In genomic region chr2:218075975-218076811, GRCh38 we compare ENCODE assay signal across 20 cellular contexts. TPM values are rescaled to one million over a fixed set of nuclear protein-coding genes. Genes with fewer than 3 reads are reported as not detected.
"Had no signal": no experiment of that assay in that cellular context is flagged by ENCODE, and none has a peak within 500 bp of the region (broad histone marks: within the 10 kb centered on the region; RNA-seq: fewer than 3 reads in every experiment).

No MANE protein-coding gene starts in this region.

- H3K36me3 Mint-ChIP-seq: activated naive CD8-positive, alpha-beta T cell treated with anti-CD3 and anti-CD28 coated beads, Interleukin-2, amount 10 ng/mL, durations not matched to agents 7 days and 5 days; memory B cell; stimulated activated naive B cell treated with anti-CD40 and anti-IgM and Interleukin-4, amounts not matched to agents 10 μg/mL and 1 μg/mL and 100 μg/mL, for 72 hours had no signal

- DNase-seq: activated CD4-positive, alpha-beta T cell treated with anti-CD3 and anti-CD28 coated beads for 4 hours; activated CD8-positive, alpha-beta memory T cell treated with anti-CD3 and anti-CD28 coated beads, Interleukin-2, amount 50 U/mL, for 48 hours; activated CD8-positive, alpha-beta T cell treated with anti-CD3 and anti-CD28 coated beads, Interleukin-2, amount 10 ng/mL, durations not matched to agents 7 days and 5 days; activated naive CD8-positive, alpha-beta T cell treated with anti-CD3 and anti-CD28 coated beads, Interleukin-2, amount 10 ng/mL, durations not matched to agents 7 days and 5 days; aorta; stimulated activated CD4-positive, alpha-beta T cell treated with anti-CD3 and anti-CD28 coated beads, Interleukin-2, amount 100 ng/mL, for 24 hours; stimulated activated naive B cell treated with anti-CD40 and anti-IgM and Interleukin-4, amounts not matched to agents 10 μg/mL and 1 μg/mL and 100 μg/mL, for 72 hours; WERI-Rb-1 had no signal

- H3K27ac Mint-ChIP-seq: activated CD8-positive, alpha-beta T cell treated with anti-CD3 and anti-CD28 coated beads, Interleukin-2, amount 10 ng/mL, durations not matched to agents 7 days and 5 days; activated naive CD8-positive, alpha-beta T cell treated with anti-CD3 and anti-CD28 coated beads, Interleukin-2, amount 10 ng/mL, durations not matched to agents 7 days and 5 days; memory B cell; nephron; stimulated activated naive B cell treated with anti-CD40 and anti-IgM and Interleukin-4, amounts not matched to agents 10 μg/mL and 1 μg/mL and 100 μg/mL, for 72 hours had no signal

- H3K4me1 ChIP-seq: breast epithelium, prostate gland, right lobe of liver, suprapubic skin, upper lobe of left lung had no signal

- ATAC-seq: activated CD8-positive, alpha-beta T cell treated with anti-CD3 and anti-CD28 coated beads, Interleukin-2, amount 10 ng/mL, durations not matched to agents 7 days and 5 days; esophagus mucosa; left lobe of liver; stimulated activated naive B cell treated with anti-CD40 and anti-IgM and Interleukin-4, amounts not matched to agents 10 μg/mL and 1 μg/mL and 100 μg/mL, for 72 hours had no signal

- H3K4me3 Mint-ChIP-seq: activated CD8-positive, alpha-beta T cell treated with anti-CD3 and anti-CD28 coated beads, Interleukin-2, amount 10 ng/mL, durations not matched to agents 7 days and 5 days; activated naive CD8-positive, alpha-beta T cell treated with anti-CD3 and anti-CD28 coated beads, Interleukin-2, amount 10 ng/mL, durations not matched to agents 7 days and 5 days; memory B cell; nephron; stimulated activated naive B cell treated with anti-CD40 and anti-IgM and Interleukin-4, amounts not matched to agents 10 μg/mL and 1 μg/mL and 100 μg/mL, for 72 hours had no signal

- H3K27me3 ChIP-seq: breast epithelium, right lobe of liver, upper lobe of left lung had no signal

- H3K9me3 Mint-ChIP-seq: activated naive CD8-positive, alpha-beta T cell treated with anti-CD3 and anti-CD28 coated beads, Interleukin-2, amount 10 ng/mL, durations not matched to agents 7 days and 5 days; memory B cell; nephron; stimulated activated naive B cell treated with anti-CD40 and anti-IgM and Interleukin-4, amounts not matched to agents 10 μg/mL and 1 μg/mL and 100 μg/mL, for 72 hours had no signal

- H3K9me3 ChIP-seq: breast epithelium, prostate gland, right lobe of liver, suprapubic skin, upper lobe of left lung had no signal

- H3K36me3 ChIP-seq: breast epithelium, prostate gland, right lobe of liver, suprapubic skin, upper lobe of left lung, WERI-Rb-1 had no signal

- H3K4me3 ChIP-seq: breast epithelium, prostate gland, right lobe of liver, suprapubic skin, upper lobe of left lung had no signal

- H3K4me1 Mint-ChIP-seq: nephron had no signal

- H3K27me3 Mint-ChIP-seq: activated naive CD8-positive, alpha-beta T cell treated with anti-CD3 and anti-CD28 coated beads, Interleukin-2, amount 10 ng/mL, durations not matched to agents 7 days and 5 days had no signal

- H3K27ac ChIP-seq: breast epithelium, prostate gland, right lobe of liver, suprapubic skin, upper lobe of left lung, WERI-Rb-1 had no signal

RNA-seq across cellular contexts. Expression of gene RUFY4, which starts 7.1 kb away (rescaled TPM):
- total RNA-seq: cerebellum, dermis microvascular lymphatic vessel endothelial cell, fibroblast of villous mesenchyme, left lobe of liver, suprapubic skin had no signal
- polyA plus RNA-seq: aorta had no signal

RNA-seq across cellular contexts. Expression of gene CXCR2, which starts 49.6 kb away (rescaled TPM):
- total RNA-seq: cerebellum, dermis microvascular lymphatic vessel endothelial cell, fibroblast of villous mesenchyme had no signal
